Comparison of ENCODE assay signal across 1 cellular context in genomic region chrX:130121505-130121800, GRCh38.
TF ChIP-seq lines count a peak whose summit lies in the region.

No MANE protein-coding gene starts in this region.

TF ChIP-seq in HepG2, 621 proteins besides CTCF, POLR2A, EP300 and RAD21:
- TF ChIP-seq KDM6A (CRISPR knock-in tag; IDR thresholded peaks at IDR 0.05; ENCODE audit: low read depth) (no peak), ZFY (CRISPR knock-in tag; IDR thresholded peaks at IDR 0.05) (no peak), POLR2G (IDR thresholded peaks at IDR 0.05; ENCODE audit: low read depth, low read length) (0 out of 2 replicates have a peak, but pooled peaks have one; percentile 13)
TF ChIP-seq in HepG2: peak in this region for 1.
